Comparison of ENCODE assay signal across 17 cellular contexts in genomic region chr4:38870098-38870850, GRCh38. TPM values are rescaled to one million over a fixed set of nuclear protein-coding genes. Genes with fewer than 3 reads are reported as not detected.
A peak's percentile ranks its signal among the peaks of the same experiment; 100 is the strongest.
DNase-seq lines count a peak whose midpoint lies in the region; ATAC-seq and TF ChIP-seq lines count a peak whose summit lies in the region.
"Had no signal": no experiment of that assay in that cellular context is flagged by ENCODE, and none has a peak within 500 bp of the region (broad histone marks: within the 10 kb centered on the region; RNA-seq: fewer than 3 reads in every experiment).

No MANE protein-coding gene starts in this region.

- intact Hi-C loops in left ventricle myocardium inferior (cut with micrococcal nuclease) (no loop called here), Right ventricle myocardium superior (cut with DNase I) (no loop called here), vagina (cut with DNase I) (no loop called here)

- ATAC-seq in Right ventricle myocardium superior (ENCODE audit: poor library complexity) (no peak), HG02642 (IDR thresholded peaks at IDR 0.05; ENCODE audit: poor library complexity, unreplicated experiment) (no peak)
- ATAC-seq: A549 had no signal

- H3K9me3 Mint-ChIP-seq in progenitor cell of endocrine pancreas (ENCODE audit: low read depth): peaks cover 5% of the 10 kb centered on the region
- H3K9me3 Mint-ChIP-seq: stimulated activated naive CD8-positive, alpha-beta T cell treated with anti-CD3 and anti-CD28 coated beads, Interleukin-15, Interleukin-2, amounts not matched to agents 100 ng/mL and 50 ng/mL, for 24 hours had no signal

- H3K9me3 ChIP-seq in left ventricle myocardium inferior (replicated peaks) (no peaks in the 10 kb centered on the region), esophagus (ENCODE audit: control insufficient read depth in 2 of 2, insufficient read depth in 1 of 2, low read depth in 1 of 2, low read length in 1 of 2) (no peaks in the 10 kb centered on the region), osteoblast (ENCODE audit: low read depth, low read length) (no peaks in the 10 kb centered on the region), vagina (no peaks in the 10 kb centered on the region)
- H3K9me3 ChIP-seq: A549, Caco-2 had no signal

- WGBS in esophagus, 2 donors: 79 to 80% methylated on average over 7 of the region's 7 CpGs

- H3K4me1 Mint-ChIP-seq in progenitor cell of endocrine pancreas (ENCODE audit: low read depth): peaks cover 21% of the 10 kb centered on the region

- H3K27ac Mint-ChIP-seq in progenitor cell of endocrine pancreas: no peak overlapping the region
- H3K27ac Mint-ChIP-seq: stimulated activated naive CD8-positive, alpha-beta T cell treated with anti-CD3 and anti-CD28 coated beads, Interleukin-15, Interleukin-2, amounts not matched to agents 100 ng/mL and 50 ng/mL, for 24 hours had no signal

- H3K27me3 ChIP-seq in left ventricle myocardium inferior (ENCODE audit: low read depth) (no peaks in the 10 kb centered on the region), esophagus (ENCODE audit: control insufficient read depth in 1 of 2, insufficient read depth in 2 of 2, low read length in 2 of 2) (no peaks in the 10 kb centered on the region), osteoblast (ENCODE audit: insufficient read depth, low read length) (no peaks in the 10 kb centered on the region), vagina (no peaks in the 10 kb centered on the region)

- no peak overlapping the region for H3K4me3 ChIP-seq in left ventricle myocardium inferior
- no peak overlapping the region for H3K4me3 ChIP-seq in esophagus (ENCODE audit: low read depth in 1 of 2, low read length in 2 of 2)
- peak overlapping the region; percentile 4 for H3K4me3 ChIP-seq in osteoblast (ENCODE audit: insufficient read depth, low read length)
- H3K4me3 ChIP-seq in vagina: no peak overlapping the region
- H3K4me3 ChIP-seq: A549 had no signal

- TF ChIP-seq CTCF in left ventricle myocardium inferior (IDR thresholded peaks at IDR 0.05; ENCODE audit: borderline replicate concordance): no peak
- TF ChIP-seq CTCF in osteoblast (IDR thresholded peaks at IDR 0.05; ENCODE audit: extremely low read depth, low read depth, low read length): no peak
- no peak for TF ChIP-seq CTCF in vagina (IDR thresholded peaks at IDR 0.05)
- no peak for TF ChIP-seq CTCF in progenitor cell of endocrine pancreas (IDR thresholded peaks at IDR 0.05; ENCODE audit: unreplicated experiment)

- peaks cover 79% of the 10 kb centered on the region for H3K79me2 ChIP-seq in osteoblast (ENCODE audit: insufficient read depth, low read length)

- H2AFZ ChIP-seq in osteoblast (ENCODE audit: low read length): no peak overlapping the region

- H4K20me1 ChIP-seq in osteoblast (ENCODE audit: insufficient read depth, low read length): peaks cover 45% of the 10 kb centered on the region

- no peak overlapping the region for H3K4me3 Mint-ChIP-seq in progenitor cell of endocrine pancreas (ENCODE audit: low read depth)
- H3K4me3 Mint-ChIP-seq: stimulated activated naive CD8-positive, alpha-beta T cell treated with anti-CD3 and anti-CD28 coated beads, Interleukin-15, Interleukin-2, amounts not matched to agents 100 ng/mL and 50 ng/mL, for 24 hours had no signal

- H3K27ac ChIP-seq in left ventricle myocardium inferior (replicated peaks) (peak overlapping the region; percentile 92), esophagus (ENCODE audit: low read depth in 2 of 2, low read length in 1 of 2) (peak overlapping the region; percentile 21 to 22), osteoblast (ENCODE audit: low read depth, low read length) (peak overlapping the region; percentile 90), vagina (peak overlapping the region; percentile 98)
- H3K27ac ChIP-seq: A549, WERI-Rb-1 had no signal

- H3K36me3 ChIP-seq in left ventricle myocardium inferior: peaks cover 10% of the 10 kb centered on the region
- peaks cover 4 to 5% of the 10 kb centered on the region in 2 donors for H3K36me3 ChIP-seq in esophagus (ENCODE audit: control insufficient read depth in 2 of 2, insufficient read depth in 2 of 2, low read length in 1 of 2)
- peaks cover 34% of the 10 kb centered on the region for H3K36me3 ChIP-seq in osteoblast (ENCODE audit: insufficient read depth, low read length)
- no peaks in the 10 kb centered on the region for H3K36me3 ChIP-seq in vagina
- H3K36me3 ChIP-seq: WERI-Rb-1 had no signal

- peak overlapping the region; percentile 93 for H3K4me2 ChIP-seq in osteoblast (ENCODE audit: insufficient read depth, low read length)

- DNase-seq in left ventricle myocardium inferior: no peak
- DNase-seq in Right ventricle myocardium superior: no peak
- DNase-seq in osteoblast (ENCODE audit: insufficient read length, low spot score, missing footprints): no peak
- no peak for DNase-seq in vagina (ENCODE audit: extremely low spot score in 2 of 2)
- DNase-seq in progenitor cell of endocrine pancreas (ENCODE audit: low spot score, unreplicated experiment): no peak
- no peak for DNase-seq in NCI-H1092 (lab: John Stamatoyannopoulos, UW)
- DNase-seq: Caco-2, mesendoderm, NCI-H1930, NCI-H526, nucleus accumbens, WERI-Rb-1 had no signal

- no peaks in the 10 kb centered on the region for H3K27me3 Mint-ChIP-seq in progenitor cell of endocrine pancreas

- no peak for TF ChIP-seq POLR2A in vagina (IDR thresholded peaks at IDR 0.05)

- H3K4me1 ChIP-seq in left ventricle myocardium inferior (peaks cover 62% of the 10 kb centered on the region), esophagus (ENCODE audit: control insufficient read depth in 2 of 2, insufficient read depth in 2 of 2, low read length in 1 of 2) (peaks cover 0 to 6% of the 10 kb centered on the region in 2 donors), osteoblast (ENCODE audit: insufficient read depth, low read length) (peaks cover 49% of the 10 kb centered on the region), vagina (peaks cover 63% of the 10 kb centered on the region)

- H3K36me3 Mint-ChIP-seq in progenitor cell of endocrine pancreas (ENCODE audit: insufficient read depth): peaks cover 9% of the 10 kb centered on the region

RNA-seq across cellular contexts. Expression of gene FAM114A1, which starts 2.7 kb away (rescaled TPM):
- total RNA-seq in left ventricle myocardium inferior: 19.5 TPM
- 20.3 TPM for total RNA-seq in Right ventricle myocardium superior
- polyA plus RNA-seq in esophagus: 10 to 100 TPM; 13.5 to 21.4 TPM
- 352 and 392 TPM in 2 replicates for total RNA-seq in osteoblast
- total RNA-seq in vagina: 105 TPM
- total RNA-seq in progenitor cell of endocrine pancreas: 31.2 and 32.6 TPM in 2 replicates
- total RNA-seq: activated CD8-positive, alpha-beta memory T cell treated with anti-CD3 and anti-CD28 coated beads for 36 hours had no signal

RNA-seq across cellular contexts. Expression of gene TLR6, which starts 13.7 kb away (rescaled TPM):
- total RNA-seq in left ventricle myocardium inferior (0.71 TPM), Right ventricle myocardium superior (2.3 TPM), osteoblast (5.1 and 7.4 TPM in 2 replicates), vagina (8.3 TPM), progenitor cell of endocrine pancreas (0.89 and 1.1 TPM in 2 replicates)
- polyA plus RNA-seq in esophagus: under 1 TPM; 0.20 to 0.21 TPM
- total RNA-seq: Caco-2 had no signal

Comparison
In these comparisons a context has a peak if more than half of its experiments do, and no peak if none do; other contexts are left out.
1. H3K27ac ChIP-seq: peak in every context shown above with its lines; median percentile 98 in vagina; 92 in left ventricle myocardium inferior; 90 in osteoblast; 22 in esophagus.